Comparison of ENCODE assay signal across 14 cellular contexts in genomic region chr21:35511298-35512162, GRCh38.
DNase-seq lines count a peak whose midpoint lies in the region; ATAC-seq and TF ChIP-seq lines count a peak whose summit lies in the region.
"Had no signal": no experiment of that assay in that cellular context is flagged by ENCODE, and none has a peak within 500 bp of the region (broad histone marks: within the 10 kb centered on the region; RNA-seq: fewer than 3 reads in every experiment).

No MANE protein-coding gene starts in this region.

- peak; percentile 79 for DNase-seq in AG09309 (ENCODE audit: low read depth)
- DNase-seq in ELR (ENCODE audit: low read depth) = peak; percentile 57
- no peak for DNase-seq in mucosa of gallbladder (ENCODE audit: low spot score)
- DNase-seq: activated CD4-positive, CD25-positive, alpha-beta regulatory T cell treated with anti-CD3 and anti-CD28 coated beads, Interleukin-2, amount 50 U/mL, for 72 hours; amniotic stem cell; NCI-H1436; NCI-H774; ovary; substantia nigra had no signal

- ATAC-seq in SK-N-SH treated with all-trans-retinoic acid at 6 μM for 48 hours = peak; percentile 60
- peak; percentile 71 for ATAC-seq in esophagus mucosa
- ATAC-seq in GM19023 (IDR thresholded peaks at IDR 0.05; ENCODE audit: unreplicated experiment) = no peak
- no peak for ATAC-seq in GM18873 (IDR thresholded peaks at IDR 0.05; ENCODE audit: low FRiP score, unreplicated experiment)
- no peak for ATAC-seq in GM18861 (IDR thresholded peaks at IDR 0.05; ENCODE audit: unreplicated experiment)

- TF ChIP-seq CTCF in AG09309 (IDR thresholded peaks at IDR 0.05; ENCODE audit: control insufficient read depth, insufficient read depth, low read depth, low read length, missing control alignments) = no peak

- H3K4me3 ChIP-seq in AG09309 (ENCODE audit: control insufficient read depth, low read depth, low read length) = no peak overlapping the region
- H3K4me3 ChIP-seq: ovary had no signal

TF ChIP-seq in SK-N-SH treated with all-trans-retinoic acid at 6 μM for 48 hours, 23 proteins besides CTCF, POLR2A, EP300 and RAD21:
- TF ChIP-seq ISL1 (CRISPR knock-in tag; IDR thresholded peaks at IDR 0.05) (no peak), TOX (CRISPR knock-in tag; IDR thresholded peaks at IDR 0.05; ENCODE audit: borderline replicate concordance) (no peak), RARB (CRISPR knock-in tag; IDR thresholded peaks at IDR 0.05) (no peak), POU6F1 (CRISPR knock-in tag; IDR thresholded peaks at IDR 0.05; ENCODE audit: borderline replicate concordance, low read depth) (no peak), ESRRG (CRISPR knock-in tag; IDR thresholded peaks at IDR 0.05) (no peak), ARNTL (CRISPR knock-in tag; IDR thresholded peaks at IDR 0.05; ENCODE audit: borderline replicate concordance, low read depth) (no peak), ZFP30 (CRISPR knock-in tag; IDR thresholded peaks at IDR 0.05) (no peak)

Comparison
In these comparisons a context has a peak if more than half of its experiments do, and no peak if none do; other contexts are left out.
1. ATAC-seq: peak in SK-N-SH treated with all-trans-retinoic acid at 6 μM for 48 hours (single experiment) and esophagus mucosa (single experiment); none in GM19023 (single experiment), GM18873 (single experiment) and GM18861 (single experiment).